ENCODE assay signal across 1 cellular context in the genomic region with DNA sequence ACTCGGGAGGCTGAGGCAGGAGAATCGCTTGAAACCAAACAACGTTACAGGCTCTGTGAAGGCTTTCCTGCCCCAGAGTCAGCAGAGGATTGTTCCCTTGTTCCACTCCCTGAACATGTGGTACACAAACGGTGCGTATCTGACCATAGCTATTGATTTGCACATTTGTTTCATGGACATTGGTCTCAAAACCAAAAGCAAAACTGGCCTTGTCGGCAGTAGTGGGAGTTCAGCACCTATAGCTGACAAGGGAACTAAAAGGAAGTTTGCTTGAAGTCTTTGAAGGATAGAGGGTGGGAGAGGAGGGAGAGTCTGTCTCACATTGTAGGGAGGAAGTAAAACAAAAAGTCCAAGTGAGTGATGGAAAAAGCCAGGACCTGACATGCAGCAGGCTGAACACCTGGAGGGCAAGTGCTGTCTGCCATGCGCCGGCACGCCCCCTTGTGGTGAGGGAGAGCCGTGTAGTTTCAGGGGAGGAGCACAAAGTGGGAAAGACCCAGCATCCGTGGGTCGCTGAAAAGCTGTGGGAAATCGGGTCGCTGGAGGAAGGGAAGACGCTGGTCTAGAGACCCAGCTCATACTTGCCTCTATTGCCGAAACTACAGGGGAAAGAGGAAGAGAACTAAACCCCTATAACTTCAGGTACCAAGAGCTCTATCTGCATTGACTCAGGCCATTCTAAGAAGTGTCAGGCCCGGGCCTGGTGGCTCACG.
TF ChIP-seq lines count a peak whose summit lies in the region.

No MANE protein-coding gene starts in this region.

TF ChIP-seq in HepG2, 621 proteins besides CTCF, POLR2A, EP300 and RAD21 (continued from another document and continues in another):
- 0 out of 2 replicates have a peak, but pooled peaks have one; percentile 54 for TF ChIP-seq CAMTA2 (CRISPR knock-in tag; IDR thresholded peaks at IDR 0.05; ENCODE audit: borderline replicate concordance)
- no peak for TF ChIP-seq ZNF672 (CRISPR knock-in tag; IDR thresholded peaks at IDR 0.05)
- TF ChIP-seq ZNF556 (CRISPR knock-in tag; IDR thresholded peaks at IDR 0.05; ENCODE audit: borderline replicate concordance): peak; percentile 75; the same call in 1 of the 2 replicates
- no peak for TF ChIP-seq KLF13 (CRISPR knock-in tag; IDR thresholded peaks at IDR 0.05)
- no peak for TF ChIP-seq ZNF326 (CRISPR knock-in tag; IDR thresholded peaks at IDR 0.05; ENCODE audit: borderline replicate concordance)
- no peak for TF ChIP-seq AKAP8 (CRISPR knock-in tag; IDR thresholded peaks at IDR 0.05)
- TF ChIP-seq RNF2 (conservative IDR thresholded peaks at IDR 0.05; ENCODE audit: low read depth): no peak
- TF ChIP-seq ZFP37 (CRISPR knock-in tag; IDR thresholded peaks at IDR 0.05; ENCODE audit: borderline replicate concordance): no peak; the same call in 1 of the 2 replicates
- TF ChIP-seq GABPB1 (CRISPR knock-in tag; IDR thresholded peaks at IDR 0.05): no peak
- no peak for TF ChIP-seq U2AF2 (IDR thresholded peaks at IDR 0.05; ENCODE audit: low read depth, low read length)
- TF ChIP-seq ZNF224 (CRISPR knock-in tag; IDR thresholded peaks at IDR 0.05): no peak
- TF ChIP-seq, protein P1, sequence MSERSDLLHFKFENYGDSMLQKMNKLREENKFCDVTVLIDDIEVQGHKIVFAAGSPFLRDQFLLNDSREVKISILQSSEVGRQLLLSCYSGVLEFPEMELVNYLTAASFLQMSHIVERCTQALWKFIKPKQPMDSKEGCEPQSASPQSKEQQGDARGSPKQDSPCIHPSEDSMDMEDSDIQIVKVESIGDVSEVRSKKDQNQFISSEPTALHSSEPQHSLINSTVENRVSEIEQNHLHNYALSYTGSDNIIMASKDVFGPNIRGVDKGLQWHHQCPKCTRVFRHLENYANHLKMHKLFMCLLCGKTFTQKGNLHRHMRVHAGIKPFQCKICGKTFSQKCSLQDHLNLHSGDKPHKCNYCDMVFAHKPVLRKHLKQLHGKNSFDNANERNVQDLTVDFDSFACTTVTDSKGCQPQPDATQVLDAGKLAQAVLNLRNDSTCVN (CRISPR knock-in tag; IDR thresholded peaks at IDR 0.05; ENCODE audit: borderline replicate concordance): no peak
- TF ChIP-seq, protein P2, sequence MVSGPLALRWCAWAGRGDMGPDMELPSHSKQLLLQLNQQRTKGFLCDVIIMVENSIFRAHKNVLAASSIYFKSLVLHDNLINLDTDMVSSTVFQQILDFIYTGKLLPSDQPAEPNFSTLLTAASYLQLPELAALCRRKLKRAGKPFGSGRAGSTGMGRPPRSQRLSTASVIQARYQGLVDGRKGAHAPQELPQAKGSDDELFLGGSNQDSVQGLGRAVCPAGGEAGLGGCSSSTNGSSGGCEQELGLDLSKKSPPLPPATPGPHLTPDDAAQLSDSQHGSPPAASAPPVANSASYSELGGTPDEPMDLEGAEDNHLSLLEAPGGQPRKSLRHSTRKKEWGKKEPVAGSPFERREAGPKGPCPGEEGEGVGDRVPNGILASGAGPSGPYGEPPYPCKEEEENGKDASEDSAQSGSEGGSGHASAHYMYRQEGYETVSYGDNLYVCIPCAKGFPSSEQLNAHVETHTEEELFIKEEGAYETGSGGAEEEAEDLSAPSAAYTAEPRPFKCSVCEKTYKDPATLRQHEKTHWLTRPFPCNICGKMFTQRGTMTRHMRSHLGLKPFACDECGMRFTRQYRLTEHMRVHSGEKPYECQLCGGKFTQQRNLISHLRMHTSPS (CRISPR knock-in tag; IDR thresholded peaks at IDR 0.05; ENCODE audit: low read depth): no peak
- TF ChIP-seq, protein P3, sequence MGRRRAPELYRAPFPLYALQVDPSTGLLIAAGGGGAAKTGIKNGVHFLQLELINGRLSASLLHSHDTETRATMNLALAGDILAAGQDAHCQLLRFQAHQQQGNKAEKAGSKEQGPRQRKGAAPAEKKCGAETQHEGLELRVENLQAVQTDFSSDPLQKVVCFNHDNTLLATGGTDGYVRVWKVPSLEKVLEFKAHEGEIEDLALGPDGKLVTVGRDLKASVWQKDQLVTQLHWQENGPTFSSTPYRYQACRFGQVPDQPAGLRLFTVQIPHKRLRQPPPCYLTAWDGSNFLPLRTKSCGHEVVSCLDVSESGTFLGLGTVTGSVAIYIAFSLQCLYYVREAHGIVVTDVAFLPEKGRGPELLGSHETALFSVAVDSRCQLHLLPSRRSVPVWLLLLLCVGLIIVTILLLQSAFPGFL (CRISPR knock-in tag; IDR thresholded peaks at IDR 0.05): no peak
- TF ChIP-seq MAZ (IDR thresholded peaks at IDR 0.05; ENCODE audit: borderline replicate concordance, low read depth, low read length): no peak
- TF ChIP-seq MAZ (CRISPR knock-in tag; IDR thresholded peaks at IDR 0.05; ENCODE audit: low read depth): peak; percentile 66; the same call in 1 of the 2 replicates
- no peak for TF ChIP-seq ELF4 (CRISPR knock-in tag; IDR thresholded peaks at IDR 0.05; ENCODE audit: borderline replicate concordance)
- peak; percentile 67 for TF ChIP-seq ELF3 (CRISPR knock-in tag; IDR thresholded peaks at IDR 0.05)
- peak; percentile 46; the same call in 1 of the 2 replicates for TF ChIP-seq ZSCAN31 (CRISPR knock-in tag; IDR thresholded peaks at IDR 0.05; ENCODE audit: low read depth)
- no peak for TF ChIP-seq ZSCAN22 (CRISPR knock-in tag; IDR thresholded peaks at IDR 0.05)
- TF ChIP-seq, protein P4, sequence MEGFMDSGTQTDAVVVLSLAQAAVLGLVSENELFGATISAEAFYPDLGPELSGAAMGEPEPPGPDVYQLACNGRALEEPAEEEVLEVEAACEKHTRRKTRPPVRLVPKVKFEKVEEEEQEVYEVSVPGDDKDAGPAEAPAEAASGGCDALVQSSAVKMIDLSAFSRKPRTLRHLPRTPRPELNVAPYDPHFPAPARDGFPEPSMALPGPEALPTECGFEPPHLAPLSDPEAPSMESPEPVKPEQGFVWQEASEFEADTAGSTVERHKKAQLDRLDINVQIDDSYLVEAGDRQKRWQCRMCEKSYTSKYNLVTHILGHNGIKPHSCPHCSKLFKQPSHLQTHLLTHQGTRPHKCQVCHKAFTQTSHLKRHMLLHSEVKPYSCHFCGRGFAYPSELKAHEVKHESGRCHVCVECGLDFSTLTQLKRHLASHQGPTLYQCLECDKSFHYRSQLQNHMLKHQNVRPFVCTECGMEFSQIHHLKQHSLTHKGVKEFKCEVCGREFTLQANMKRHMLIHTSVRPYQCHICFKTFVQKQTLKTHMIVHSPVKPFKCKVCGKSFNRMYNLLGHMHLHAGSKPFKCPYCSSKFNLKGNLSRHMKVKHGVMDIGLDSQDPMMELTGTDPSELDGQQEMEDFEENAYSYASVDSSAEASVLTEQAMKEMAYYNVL (CRISPR knock-in tag; IDR thresholded peaks at IDR 0.05; ENCODE audit: borderline replicate concordance): peak; percentile 65; the same call in 1 of the 2 replicates
- no peak; the same call in 1 of the 2 replicates for TF ChIP-seq SRY (CRISPR knock-in tag; IDR thresholded peaks at IDR 0.05)
- no peak for TF ChIP-seq ZNF619 (CRISPR knock-in tag; IDR thresholded peaks at IDR 0.05)
- peak; percentile 68; the same call in 1 of the 2 replicates for TF ChIP-seq MED1 (CRISPR knock-in tag; IDR thresholded peaks at IDR 0.05)
- TF ChIP-seq, protein P5, sequence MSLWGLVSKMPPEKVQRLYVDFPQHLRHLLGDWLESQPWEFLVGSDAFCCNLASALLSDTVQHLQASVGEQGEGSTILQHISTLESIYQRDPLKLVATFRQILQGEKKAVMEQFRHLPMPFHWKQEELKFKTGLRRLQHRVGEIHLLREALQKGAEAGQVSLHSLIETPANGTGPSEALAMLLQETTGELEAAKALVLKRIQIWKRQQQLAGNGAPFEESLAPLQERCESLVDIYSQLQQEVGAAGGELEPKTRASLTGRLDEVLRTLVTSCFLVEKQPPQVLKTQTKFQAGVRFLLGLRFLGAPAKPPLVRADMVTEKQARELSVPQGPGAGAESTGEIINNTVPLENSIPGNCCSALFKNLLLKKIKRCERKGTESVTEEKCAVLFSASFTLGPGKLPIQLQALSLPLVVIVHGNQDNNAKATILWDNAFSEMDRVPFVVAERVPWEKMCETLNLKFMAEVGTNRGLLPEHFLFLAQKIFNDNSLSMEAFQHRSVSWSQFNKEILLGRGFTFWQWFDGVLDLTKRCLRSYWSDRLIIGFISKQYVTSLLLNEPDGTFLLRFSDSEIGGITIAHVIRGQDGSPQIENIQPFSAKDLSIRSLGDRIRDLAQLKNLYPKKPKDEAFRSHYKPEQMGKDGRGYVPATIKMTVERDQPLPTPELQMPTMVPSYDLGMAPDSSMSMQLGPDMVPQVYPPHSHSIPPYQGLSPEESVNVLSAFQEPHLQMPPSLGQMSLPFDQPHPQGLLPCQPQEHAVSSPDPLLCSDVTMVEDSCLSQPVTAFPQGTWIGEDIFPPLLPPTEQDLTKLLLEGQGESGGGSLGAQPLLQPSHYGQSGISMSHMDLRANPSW (CRISPR knock-in tag; IDR thresholded peaks at IDR 0.05; ENCODE audit: borderline replicate concordance): no peak
- no peak for TF ChIP-seq MAFK (conservative IDR thresholded peaks at IDR 0.05 in 1 of 2, IDR thresholded peaks at IDR 0.05 in 1 of 2; ENCODE audit: low read length in 2 of 2)
- TF ChIP-seq SNAPC2 (CRISPR knock-in tag; IDR thresholded peaks at IDR 0.05): no peak
- TF ChIP-seq, protein P6, sequence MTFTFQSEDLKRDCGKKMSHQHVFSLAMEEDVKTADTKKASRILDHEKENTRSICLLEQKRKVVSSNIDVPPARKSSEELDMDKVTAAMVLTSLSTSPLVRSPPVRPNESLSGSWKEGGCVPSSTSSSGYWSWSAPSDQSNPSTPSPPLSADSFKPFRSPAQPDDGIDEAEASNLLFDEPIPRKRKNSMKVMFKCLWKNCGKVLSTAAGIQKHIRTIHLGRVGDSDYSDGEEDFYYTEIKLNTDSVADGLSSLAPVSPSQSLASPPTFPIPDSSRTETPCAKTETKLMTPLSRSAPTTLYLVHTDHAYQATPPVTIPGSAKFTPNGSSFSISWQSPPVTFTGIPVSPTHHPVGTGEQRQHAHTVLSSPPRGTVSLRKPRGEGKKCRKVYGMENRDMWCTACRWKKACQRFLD (CRISPR knock-in tag; IDR thresholded peaks at IDR 0.05; ENCODE audit: borderline replicate concordance): no peak
- TF ChIP-seq, protein P7, sequence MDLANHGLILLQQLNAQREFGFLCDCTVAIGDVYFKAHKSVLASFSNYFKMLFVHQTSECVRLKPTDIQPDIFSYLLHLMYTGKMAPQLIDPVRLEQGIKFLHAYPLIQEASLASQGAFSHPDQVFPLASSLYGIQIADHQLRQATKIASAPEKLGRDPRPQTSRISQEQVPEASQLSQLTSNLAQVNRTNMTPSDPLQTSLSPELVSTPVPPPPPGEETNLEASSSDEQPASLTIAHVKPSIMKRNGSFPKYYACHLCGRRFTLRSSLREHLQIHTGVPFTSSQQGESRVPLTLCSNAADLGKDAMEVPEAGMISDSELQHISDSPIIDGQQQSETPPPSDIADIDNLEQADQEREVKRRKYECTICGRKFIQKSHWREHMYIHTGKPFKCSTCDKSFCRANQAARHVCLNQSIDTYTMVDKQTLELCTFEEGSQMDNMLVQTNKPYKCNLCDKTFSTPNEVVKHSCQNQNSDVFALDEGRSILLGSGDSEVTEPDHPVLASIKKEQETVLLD (CRISPR knock-in tag; IDR thresholded peaks at IDR 0.05; ENCODE audit: low read depth): no peak
- TF ChIP-seq ZNF746 (CRISPR knock-in tag; IDR thresholded peaks at IDR 0.05): no peak
- TF ChIP-seq SMARCC2 (IDR thresholded peaks at IDR 0.05): no peak
- peak; percentile 80; the same call in 1 of the 2 replicates for TF ChIP-seq MYC (CRISPR knock-in tag; IDR thresholded peaks at IDR 0.05; ENCODE audit: borderline replicate concordance)
- TF ChIP-seq, protein P8, sequence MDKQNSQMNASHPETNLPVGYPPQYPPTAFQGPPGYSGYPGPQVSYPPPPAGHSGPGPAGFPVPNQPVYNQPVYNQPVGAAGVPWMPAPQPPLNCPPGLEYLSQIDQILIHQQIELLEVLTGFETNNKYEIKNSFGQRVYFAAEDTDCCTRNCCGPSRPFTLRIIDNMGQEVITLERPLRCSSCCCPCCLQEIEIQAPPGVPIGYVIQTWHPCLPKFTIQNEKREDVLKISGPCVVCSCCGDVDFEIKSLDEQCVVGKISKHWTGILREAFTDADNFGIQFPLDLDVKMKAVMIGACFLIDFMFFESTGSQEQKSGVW (CRISPR knock-in tag; IDR thresholded peaks at IDR 0.05; ENCODE audit: borderline replicate concordance): no peak
- TF ChIP-seq, protein P9, sequence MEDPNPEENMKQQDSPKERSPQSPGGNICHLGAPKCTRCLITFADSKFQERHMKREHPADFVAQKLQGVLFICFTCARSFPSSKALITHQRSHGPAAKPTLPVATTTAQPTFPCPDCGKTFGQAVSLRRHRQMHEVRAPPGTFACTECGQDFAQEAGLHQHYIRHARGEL (CRISPR knock-in tag; IDR thresholded peaks at IDR 0.05): 0 out of 2 replicates have a peak, but pooled peaks have one; percentile 22
- peak; percentile 75; the same call in 1 of the 2 replicates for TF ChIP-seq KDM5B (CRISPR knock-in tag; IDR thresholded peaks at IDR 0.05; ENCODE audit: borderline replicate concordance)
- no peak for TF ChIP-seq MTF1 (CRISPR knock-in tag; IDR thresholded peaks at IDR 0.05)
- TF ChIP-seq, protein P10, sequence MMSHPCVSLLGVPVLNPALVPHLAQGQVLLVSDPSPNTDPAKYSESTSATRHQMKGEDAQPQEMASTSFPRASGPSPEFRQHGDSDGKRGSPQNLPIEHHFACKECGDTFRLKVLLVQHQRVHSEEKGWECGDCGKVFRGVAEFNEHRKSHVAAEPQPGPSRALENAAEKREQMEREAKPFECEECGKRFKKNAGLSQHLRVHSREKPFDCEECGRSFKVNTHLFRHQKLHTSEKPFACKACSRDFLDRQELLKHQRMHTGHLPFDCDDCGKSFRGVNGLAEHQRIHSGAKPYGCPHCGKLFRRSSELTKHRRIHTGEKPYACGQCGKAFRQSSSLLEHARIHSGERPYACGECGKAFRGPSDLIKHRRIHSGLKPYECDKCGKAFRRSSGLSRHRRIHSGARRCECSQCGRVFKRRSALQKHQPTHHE (CRISPR knock-in tag; IDR thresholded peaks at IDR 0.05; ENCODE audit: borderline replicate concordance): 0 out of 2 replicates have a peak, but pooled peaks have one; percentile 41
- TF ChIP-seq, protein P11, sequence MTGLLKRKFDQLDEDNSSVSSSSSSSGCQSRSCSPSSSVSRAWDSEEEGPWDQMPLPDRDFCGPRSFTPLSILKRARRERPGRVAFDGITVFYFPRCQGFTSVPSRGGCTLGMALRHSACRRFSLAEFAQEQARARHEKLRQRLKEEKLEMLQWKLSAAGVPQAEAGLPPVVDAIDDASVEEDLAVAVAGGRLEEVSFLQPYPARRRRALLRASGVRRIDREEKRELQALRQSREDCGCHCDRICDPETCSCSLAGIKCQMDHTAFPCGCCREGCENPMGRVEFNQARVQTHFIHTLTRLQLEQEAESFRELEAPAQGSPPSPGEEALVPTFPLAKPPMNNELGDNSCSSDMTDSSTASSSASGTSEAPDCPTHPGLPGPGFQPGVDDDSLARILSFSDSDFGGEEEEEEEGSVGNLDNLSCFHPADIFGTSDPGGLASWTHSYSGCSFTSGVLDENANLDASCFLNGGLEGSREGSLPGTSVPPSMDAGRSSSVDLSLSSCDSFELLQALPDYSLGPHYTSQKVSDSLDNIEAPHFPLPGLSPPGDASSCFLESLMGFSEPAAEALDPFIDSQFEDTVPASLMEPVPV (CRISPR knock-in tag; IDR thresholded peaks at IDR 0.05): 0 out of 2 replicates have a peak, but pooled peaks have one; percentile 58
- peak; percentile 51; the same call in 1 of the 2 replicates for TF ChIP-seq MIXL1 (CRISPR knock-in tag; IDR thresholded peaks at IDR 0.05)
